In the genomic region with DNA sequence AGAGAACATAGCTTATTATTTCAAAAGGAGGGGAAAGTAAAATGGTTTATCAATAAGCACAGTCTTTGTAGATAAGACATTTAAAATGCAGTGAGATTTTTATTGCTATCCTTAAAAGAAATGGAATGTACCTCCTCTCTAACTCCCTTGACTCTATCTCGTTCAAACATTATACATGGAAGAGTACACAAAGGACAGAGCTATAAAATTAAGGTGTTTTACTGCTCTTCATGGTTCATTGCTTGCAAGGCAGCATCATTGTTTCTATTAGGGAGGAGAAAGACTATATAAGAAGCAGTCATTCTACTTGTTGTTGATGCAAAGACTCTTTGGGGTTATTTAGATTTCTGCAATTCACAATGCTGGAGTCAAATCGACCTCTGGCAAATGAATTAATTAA, we compare ENCODE assay signal across 26 cellular contexts.
"Had no signal": no experiment of that assay in that cellular context is flagged by ENCODE, and none has a peak within 500 bp of the region (broad histone marks: within the 10 kb centered on the region; RNA-seq: fewer than 3 reads in every experiment).

No MANE protein-coding gene starts in this region.

- H3K27ac ChIP-seq: ascending aorta, breast epithelium, cardiac muscle cell, colonic mucosa, epithelial cell of prostate, esophagus squamous epithelium, gastroesophageal sphincter had no signal

- DNase-seq: activated CD4-positive, alpha-beta memory T cell treated with anti-CD3 and anti-CD28 coated beads, Interleukin-2, amount 10 ng/mL, durations not matched to agents 7 days and 5 days; activated CD4-positive, alpha-beta T cell treated with anti-CD3 and anti-CD28 coated beads for 1 hour; activated CD4-positive, alpha-beta T cell treated with anti-CD3 and anti-CD28 coated beads for 4 hours; activated CD4-positive, alpha-beta T cell treated with anti-CD3 and anti-CD28 coated beads, Interleukin-2, amount 10 ng/mL, durations not matched to agents 7 days and 5 days; activated CD4-positive, alpha-beta T cell treated with anti-CD3 and anti-CD28 coated beads, Interleukin-2, amount 50 U/mL, for 4 hours; activated CD8-positive, alpha-beta memory T cell treated with anti-CD3 and anti-CD28 coated beads, Interleukin-2, amount 50 U/mL, for 48 hours; activated gamma-delta T cell; activated naive CD4-positive, alpha-beta T cell; activated naive CD4-positive, alpha-beta T cell treated with anti-CD3 and anti-CD28 coated beads, Interleukin-2, amount 10 ng/mL, durations not matched to agents 7 days and 5 days; activated naive CD8-positive, alpha-beta T cell treated with anti-CD3 and anti-CD28 coated beads, Interleukin-2, amount 10 ng/mL, durations not matched to agents 7 days and 5 days; activated T-cell treated with anti-CD3 and anti-CD28 coated beads for 4 hours; activated T-cell treated with anti-CD3 and anti-CD28 coated beads, Interleukin-2, amount 50 U/mL, for 24 hours; activated T-cell treated with anti-CD3 and anti-CD28 coated beads, Interleukin-2, amount 50 U/mL, for 72 hours; central memory CD4-positive, alpha-beta T cell; cerebellar nuclear complex; colonic mucosa; effector CD8-positive, alpha-beta T cell; esophagus squamous epithelium; foreskin melanocyte; T-helper 2 cell had no signal

- H3K4me1 ChIP-seq: ascending aorta, breast epithelium, colonic mucosa, esophagus squamous epithelium, gastroesophageal sphincter had no signal

- ATAC-seq: activated naive CD4-positive, alpha-beta T cell treated with anti-CD3 and anti-CD28 coated beads, Interleukin-2, amount 50 U/mL, for 72 hours; activated T-cell treated with anti-CD3 and anti-CD28 coated beads, Interleukin-2, amount 50 U/mL, for 72 hours; gastroesophageal sphincter had no signal

- H3K4me3 ChIP-seq: ascending aorta, breast epithelium, cardiac muscle cell, colonic mucosa, esophagus squamous epithelium, gastroesophageal sphincter had no signal

- H3K27me3 ChIP-seq: ascending aorta, breast epithelium, cardiac muscle cell, colonic mucosa, esophagus squamous epithelium, gastroesophageal sphincter had no signal

- H3K9me3 ChIP-seq: ascending aorta, breast epithelium, colonic mucosa, esophagus squamous epithelium, gastroesophageal sphincter had no signal

- H3K36me3 ChIP-seq: ascending aorta, breast epithelium, cardiac muscle cell, colonic mucosa, esophagus squamous epithelium, gastroesophageal sphincter had no signal
